In the genomic region with DNA sequence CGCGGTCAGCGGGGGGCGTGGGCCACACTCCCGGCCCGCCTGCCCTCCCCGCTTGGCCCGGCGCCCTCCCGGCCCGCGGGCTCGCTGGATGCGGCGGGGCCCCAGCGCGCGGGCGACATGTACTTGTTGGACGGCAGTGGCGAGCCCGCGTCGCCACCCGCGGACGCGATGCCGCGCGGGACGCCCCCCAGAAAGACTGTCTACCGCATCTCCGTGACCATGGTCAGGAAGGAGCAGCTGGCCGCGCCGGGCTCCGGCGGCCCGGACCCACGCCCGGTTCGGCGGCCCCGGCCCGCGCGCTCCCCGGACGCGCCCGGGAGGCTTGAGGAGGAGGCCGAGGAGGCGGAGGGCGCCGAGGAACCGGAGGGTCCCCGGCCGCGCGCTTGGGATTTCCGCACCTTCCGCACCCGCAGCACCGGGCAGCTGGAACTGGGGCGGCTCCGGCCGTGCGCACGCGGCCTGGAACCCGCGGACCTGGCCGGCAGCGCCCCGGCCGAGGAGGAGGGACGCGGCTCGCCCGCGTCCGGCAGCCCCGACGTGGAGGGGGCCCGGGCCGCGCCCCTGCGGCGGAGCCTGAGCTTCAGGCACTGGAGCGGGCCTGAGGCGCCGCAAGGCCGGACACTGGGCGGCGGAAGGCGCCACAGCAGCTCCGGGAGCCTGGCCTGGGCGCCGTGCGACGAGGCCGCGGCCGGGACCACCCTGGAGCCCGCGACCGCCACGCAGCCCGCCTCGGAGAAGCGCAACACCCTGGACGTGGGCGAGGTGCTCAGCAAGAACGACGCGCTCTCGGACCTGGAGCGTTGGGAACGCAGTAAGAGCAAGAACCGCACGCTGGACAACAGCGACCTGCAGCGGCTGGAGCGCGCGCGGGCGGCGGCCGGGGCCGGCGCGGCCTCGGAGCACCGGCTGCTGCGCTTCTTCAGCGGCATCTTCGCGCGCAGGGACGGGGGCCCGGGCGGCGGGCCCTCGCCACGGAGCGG, we compare ENCODE assay signal across 7 cellular contexts.
DNase-seq lines count a peak whose midpoint lies in the region; ATAC-seq, FAIRE-seq and TF ChIP-seq lines count a peak whose summit lies in the region.

No MANE protein-coding gene starts in this region.

- H3K27ac ChIP-seq in SK-N-SH (ENCODE audit: low read depth in 2 of 2, low read length in 1 of 2), result no peak overlapping the region

- TF ChIP-seq RAD21 in SK-N-SH (IDR thresholded peaks at IDR 0.05; ENCODE audit: low read length), result peak; percentile 79

- no peak for TF ChIP-seq EP300 in SK-N-SH (IDR thresholded peaks at IDR 0.05; ENCODE audit: borderline replicate concordance in 1 of 2, low read depth in 1 of 2, low read length in 1 of 2)

- H2AFZ ChIP-seq in SK-N-SH (ENCODE audit: low read depth), result no peak overlapping the region

- FAIRE-seq in frontal cortex (lab: Jason Lieb, UNC), result no peak

- under 1% methylated on average over 31 of the region's 148 CpGs for WGBS in SK-N-SH (ENCODE audit: low lambda C conversion rate)

- H4K20me1 ChIP-seq in SK-N-SH (ENCODE audit: insufficient read depth), result peaks cover 52% of the 10 kb centered on the region

- H3K79me2 ChIP-seq in SK-N-SH (ENCODE audit: insufficient read depth), result no peaks in the 10 kb centered on the region; the same call in none of the 2 replicates

- H3K27me3 ChIP-seq in SK-N-SH (ENCODE audit: insufficient read depth), result no peaks in the 10 kb centered on the region

- peak overlapping the region; percentile 59; the same call in 1 of the 2 replicates for H3K4me2 ChIP-seq in SK-N-SH

- DNase-seq in HFF-Myc (ENCODE audit: extremely low read depth, low read depth), result peak; percentile 31
- peak; percentile 87 for DNase-seq in SK-N-SH
- peak; percentile 72 to 84 for DNase-seq in frontal cortex (ENCODE audit: low spot score in 2 of 2)
- DNase-seq in non-pigmented ciliary epithelial cell (ENCODE audit: low read depth), result peak; percentile 32
- no peak for DNase-seq in stimulated activated CD4-positive, alpha-beta T cell treated with anti-CD3 and anti-CD28 coated beads, Interleukin-1b, Interleukin-23, amount 100 ng/mL, for 48 hours

- peak; percentile 34 for TF ChIP-seq CTCF in HFF-Myc (IDR thresholded peaks at IDR 0.05; ENCODE audit: low read depth, low read length, missing control alignments)
- TF ChIP-seq CTCF in SK-N-SH (IDR thresholded peaks at IDR 0.05), result peak; percentile 55

- POLR2A ChIA-PET in SK-N-SH (lab: Yijun Ruan, JAX), result no interaction called here

- no peaks in the 10 kb centered on the region for H3K9me3 ChIP-seq in SK-N-SH

- H3K4me1 ChIP-seq in SK-N-SH (ENCODE audit: control insufficient read depth in 1 of 2, insufficient read depth in 2 of 2, low read depth in 1 of 2, low read length in 1 of 2), result peaks cover 6 to 33% of the 10 kb centered on the region in 2 experiments; a peak in 3 of 4 replicates

- no peak overlapping the region for H3K9ac ChIP-seq in SK-N-SH

- CTCF ChIA-PET in SK-N-SH (lab: Yijun Ruan, JAX), result interaction anchor here (0.6 to 6.0 kb wide), 25 partner anchors 9 to 268 kb away, joined by 3 to 121 read pairs (median 5); no protein-coding TSS in a partner anchor

- peaks cover 4% of the 10 kb centered on the region for H3F3A ChIP-seq in SK-N-SH (replicated peaks; ENCODE audit: insufficient read depth)

- H3K36me3 ChIP-seq in SK-N-SH (replicated peaks in 1 of 2; ENCODE audit: control insufficient read depth in 1 of 2, insufficient read depth in 2 of 2, low read length in 1 of 2), result no peaks in the 10 kb centered on the region

- peak overlapping the region; percentile 37 for H3K4me3 ChIP-seq in HFF-Myc (replicated peaks; ENCODE audit: low read depth, low read length)
- H3K4me3 ChIP-seq in SK-N-SH (ENCODE audit: low read depth in 2 of 2, low read length in 1 of 2), result peak overlapping the region; percentile 58 to 61

- no peaks in the 10 kb centered on the region for H3K9me2 ChIP-seq in SK-N-SH

- no peak for ATAC-seq in GM21526 (IDR thresholded peaks at IDR 0.05; ENCODE audit: low FRiP score, unreplicated experiment)
- ATAC-seq in GM18873 (IDR thresholded peaks at IDR 0.05; ENCODE audit: low FRiP score, unreplicated experiment), result no peak

TF ChIP-seq in SK-N-SH, 30 proteins besides CTCF, POLR2A, EP300 and RAD21:
- TF ChIP-seq CHD2 (IDR thresholded peaks at IDR 0.05; ENCODE audit: low read length, partially characterized antibody), result no peak
- peak; percentile 54; the same call in 1 of the 2 replicates for TF ChIP-seq MXI1 (IDR thresholded peaks at IDR 0.05; ENCODE audit: low read depth, low read length)
- peak; percentile 76 for TF ChIP-seq SMC3 (IDR thresholded peaks at IDR 0.05; ENCODE audit: low read depth, low read length)
TF ChIP-seq in SK-N-SH: peak in this region for 2.
